ENCODE assay signal across 17 cellular contexts in the genomic region with DNA sequence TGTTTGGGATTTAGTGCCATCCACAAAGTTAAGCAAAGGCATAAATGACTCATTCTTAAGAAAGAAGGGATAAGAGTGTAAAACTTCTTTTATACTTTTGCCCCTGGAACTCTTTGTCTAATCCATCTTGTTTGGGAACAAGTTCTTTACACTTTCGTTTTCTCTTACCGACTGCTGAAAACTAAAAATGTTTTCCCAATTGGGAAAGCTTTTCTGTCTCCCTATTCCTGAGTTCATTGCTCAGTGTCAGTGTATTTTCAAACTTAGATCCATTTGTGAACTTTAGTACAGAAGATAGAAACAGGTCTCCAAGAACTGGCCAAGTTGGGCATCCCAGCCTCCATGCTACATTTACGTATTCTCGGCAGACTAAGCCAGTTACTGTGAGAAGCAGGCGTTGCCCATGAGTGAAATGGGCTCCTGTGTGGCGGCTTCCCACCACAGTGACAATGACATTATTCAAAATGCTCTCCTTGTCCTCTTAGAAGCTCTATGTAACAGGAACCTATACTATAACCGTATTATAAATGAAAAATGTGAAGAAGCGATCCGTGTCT. TPM values are rescaled to one million over a fixed set of nuclear protein-coding genes. Genes with fewer than 3 reads are reported as not detected.
DNase-seq lines count a peak whose midpoint lies in the region; ATAC-seq and TF ChIP-seq lines count a peak whose summit lies in the region.
"Had no signal": no experiment of that assay in that cellular context is flagged by ENCODE, and none has a peak within 500 bp of the region (broad histone marks: within the 10 kb centered on the region; RNA-seq: fewer than 3 reads in every experiment).

No MANE protein-coding gene starts in this region.

- no peaks in the 10 kb centered on the region for H4K20me1 ChIP-seq in GM23248 (ENCODE audit: insufficient read depth)
- H4K20me1 ChIP-seq: BLaER1 treated with 17β-estradiol and CSF1 and Interleukin-3, amounts not matched to agents 10 nM and 100 nM had no signal

- H3K4me3 ChIP-seq in GM23248 (peak overlapping the region; percentile 73), adipocyte (ENCODE audit: low read length) (peak overlapping the region; percentile 71), lung (no peak overlapping the region), stomach (peak overlapping the region; percentile 1 to 14 (median 2))
- H3K4me3 ChIP-seq: BLaER1 treated with 17β-estradiol and CSF1 and Interleukin-3, amounts not matched to agents 10 nM and 100 nM had no signal

- TF ChIP-seq POLR2A in stomach (IDR thresholded peaks at IDR 0.05), result no peak

- CTCF ChIA-PET in Calu3 (lab: Charles Lee), result no interaction called here

- H3K9me2 ChIP-seq in GM23248 (ENCODE audit: insufficient read depth), result no peaks in the 10 kb centered on the region

- H3K79me2 ChIP-seq in GM23248 (ENCODE audit: insufficient read depth), result no peaks in the 10 kb centered on the region

- peak overlapping the region; percentile 87 for H2AFZ ChIP-seq in GM23248

- BruUV-seq in Calu3 (replicated peaks; lab: Mats Ljungman, UMichigan), result no TSS peak

- H3K27ac Mint-ChIP-seq in Calu3 (ENCODE audit: unreplicated experiment), result no peak overlapping the region
- H3K27ac Mint-ChIP-seq: activated CD4-positive, alpha-beta T cell treated with anti-CD3 and anti-CD28 coated beads, Interleukin-2, amount 10 ng/mL, durations not matched to agents 24 days and 14 days; T-helper 1 cell treated with Interleukin-12 subunit alpha and Interleukin-12 subunit beta and Interleukin-4 antibody, amounts not matched to agents 30 μg/mL and 1 μg/mL, for 36 hours had no signal

- no peak overlapping the region for H3K4me3 Mint-ChIP-seq in Calu3 (ENCODE audit: low read depth, unreplicated experiment)
- H3K4me3 Mint-ChIP-seq: activated CD4-positive, alpha-beta T cell treated with anti-CD3 and anti-CD28 coated beads, Interleukin-2, amount 10 ng/mL, durations not matched to agents 24 days and 14 days; T-helper 1 cell treated with Interleukin-12 subunit alpha and Interleukin-12 subunit beta and Interleukin-4 antibody, amounts not matched to agents 30 μg/mL and 1 μg/mL, for 36 hours had no signal

- H3K9me3 Mint-ChIP-seq in Calu3 (ENCODE audit: low read depth, unreplicated experiment), result no peaks in the 10 kb centered on the region
- H3K9me3 Mint-ChIP-seq: activated CD4-positive, alpha-beta T cell treated with anti-CD3 and anti-CD28 coated beads, Interleukin-2, amount 10 ng/mL, durations not matched to agents 24 days and 14 days; T-helper 1 cell treated with Interleukin-12 subunit alpha and Interleukin-12 subunit beta and Interleukin-4 antibody, amounts not matched to agents 30 μg/mL and 1 μg/mL, for 36 hours had no signal

- H3K36me3 ChIP-seq in GM23248 (ENCODE audit: low read depth), result no peaks in the 10 kb centered on the region
- H3K36me3 ChIP-seq in adipocyte (ENCODE audit: control insufficient read depth, insufficient read depth, low read length, severe bottlenecking), result no peaks in the 10 kb centered on the region
- no peaks in the 10 kb centered on the region for H3K36me3 ChIP-seq in lung (ENCODE audit: control insufficient read depth in 2 of 2, insufficient read depth in 2 of 2, low read length in 2 of 2)
- no peaks in the 10 kb centered on the region for H3K36me3 ChIP-seq in stomach
- H3K36me3 ChIP-seq: BLaER1 treated with 17β-estradiol and CSF1 and Interleukin-3, amounts not matched to agents 10 nM and 100 nM had no signal

- ATAC-seq in lung (ENCODE audit: insufficient read depth, low FRiP score) (no peak), HG03439 (IDR thresholded peaks at IDR 0.05; ENCODE audit: unreplicated experiment) (no peak), HG02870 (IDR thresholded peaks at IDR 0.05; ENCODE audit: unreplicated experiment) (no peak)
- ATAC-seq: HCT116 had no signal

- DNase-seq in GM23248 (peak; percentile 63), adipocyte (ENCODE audit: low read depth) (no peak), lung (ENCODE audit: low spot score) (no peak), stomach (no peak), Calu3 (no peak), nucleus accumbens (lab: John Stamatoyannopoulos, UW) (no peak)
- DNase-seq: activated CD4-positive, alpha-beta T cell treated with anti-CD3 and anti-CD28 coated beads, Interleukin-2, amount 10 ng/mL, durations not matched to agents 24 days and 14 days; anterior cingulate cortex; DMS79 treated with DMSO at 0.1 percent for 48 hours; KG1; NCI-H1436; NCI-H524 had no signal

- H3F3A ChIP-seq in GM23248 (ENCODE audit: insufficient read depth), result peaks cover 24% of the 10 kb centered on the region; the same call in 1 of the 2 replicates

- H3K4me2 ChIP-seq in GM23248 (ENCODE audit: unreplicated experiment), result peak overlapping the region; percentile 99
- H3K4me2 ChIP-seq: BLaER1 treated with 17β-estradiol and CSF1 and Interleukin-3, amounts not matched to agents 10 nM and 100 nM had no signal

- no peaks in the 10 kb centered on the region for H3K36me3 Mint-ChIP-seq in Calu3 (ENCODE audit: insufficient read depth, unreplicated experiment)

- no peaks in the 10 kb centered on the region for H3K4me1 Mint-ChIP-seq in Calu3 (ENCODE audit: low read depth, unreplicated experiment)
- H3K4me1 Mint-ChIP-seq: activated CD4-positive, alpha-beta T cell treated with anti-CD3 and anti-CD28 coated beads, Interleukin-2, amount 10 ng/mL, durations not matched to agents 24 days and 14 days had no signal

- H3K9me3 ChIP-seq in GM23248 (ENCODE audit: low read depth), result no peaks in the 10 kb centered on the region
- no peaks in the 10 kb centered on the region for H3K9me3 ChIP-seq in adipocyte (ENCODE audit: control insufficient read depth, low read length)
- H3K9me3 ChIP-seq in lung (ENCODE audit: control insufficient read depth in 2 of 2, insufficient read depth in 1 of 2, low read length in 1 of 2), result no peaks in the 10 kb centered on the region
- no peaks in the 10 kb centered on the region for H3K9me3 ChIP-seq in stomach
- H3K9me3 ChIP-seq: BLaER1 treated with 17β-estradiol and CSF1 and Interleukin-3, amounts not matched to agents 10 nM and 100 nM had no signal

- H3K9ac ChIP-seq in GM23248, result peak overlapping the region; percentile 66
- H3K9ac ChIP-seq in adipocyte (ENCODE audit: low read length), result peak overlapping the region; percentile 77
- H3K9ac ChIP-seq: BLaER1 treated with 17β-estradiol and CSF1 and Interleukin-3, amounts not matched to agents 10 nM and 100 nM had no signal

- in situ Hi-C loops in GM23248 (cut with MboI), result loop anchor here (25.0 kb wide), 1 partner anchor 789 kb away; no protein-coding TSS in a partner anchor

- peak overlapping the region; percentile 62 for H3K27ac ChIP-seq in GM23248
- H3K27ac ChIP-seq in lung (ENCODE audit: low read depth in 1 of 2, low read length in 1 of 2), result peak overlapping the region; percentile 46 to 66
- H3K27ac ChIP-seq in stomach, result peak overlapping the region; percentile 37 to 76 (median 68)
- H3K27ac ChIP-seq: BLaER1 treated with 17β-estradiol and CSF1 and Interleukin-3, amounts not matched to agents 10 nM and 100 nM had no signal

- H3K27me3 Mint-ChIP-seq in Calu3 (ENCODE audit: unreplicated experiment), result no peaks in the 10 kb centered on the region

- 7 to 8% methylated on average over 9 of the region's 9 CpGs for WGBS in GM23248 (ENCODE audit: low coverage in 1 of 2, low lambda C conversion rate in 2 of 2, missing lambda C conversion rate in 2 of 2), 2 experiments
- 77 to 81% methylated on average over 9 of the region's 9 CpGs for WGBS in lung, 2 donors
- WGBS in stomach, 5 donors, result 68 to 88% (median 74%) methylated on average over 9 of the region's 9 CpGs

- TF ChIP-seq EP300 in stomach (IDR thresholded peaks at IDR 0.05), result no peak

- H3K4me1 ChIP-seq in GM23248 (ENCODE audit: insufficient read depth), result peaks cover 41% of the 10 kb centered on the region
- peaks cover 30% of the 10 kb centered on the region for H3K4me1 ChIP-seq in adipocyte (ENCODE audit: control insufficient read depth, insufficient read depth, low read length)
- H3K4me1 ChIP-seq in lung (ENCODE audit: control insufficient read depth in 2 of 2, insufficient read depth in 2 of 2, low read length in 2 of 2), result peaks cover 4 to 21% of the 10 kb centered on the region in 2 donors
- H3K4me1 ChIP-seq in stomach, result peaks cover 19 to 39% (median 30%) of the 10 kb centered on the region in 4 donors
- H3K4me1 ChIP-seq: BLaER1 treated with 17β-estradiol and CSF1 and Interleukin-3, amounts not matched to agents 10 nM and 100 nM had no signal

- H3K27me3 ChIP-seq in GM23248 (replicated peaks; ENCODE audit: insufficient read depth), result no peaks in the 10 kb centered on the region
- H3K27me3 ChIP-seq in adipocyte (replicated peaks; ENCODE audit: control insufficient read depth, insufficient read depth, low read length), result no peaks in the 10 kb centered on the region
- no peaks in the 10 kb centered on the region for H3K27me3 ChIP-seq in lung (ENCODE audit: control insufficient read depth, insufficient read depth)
- no peaks in the 10 kb centered on the region for H3K27me3 ChIP-seq in stomach
- H3K27me3 ChIP-seq: BLaER1 treated with 17β-estradiol and CSF1 and Interleukin-3, amounts not matched to agents 10 nM and 100 nM had no signal

- TF ChIP-seq CTCF in lung (IDR thresholded peaks at IDR 0.05; ENCODE audit: control extremely low read depth, extremely low read depth) (no peak), stomach (IDR thresholded peaks at IDR 0.05) (no peak), Calu3 (IDR thresholded peaks at IDR 0.05; ENCODE audit: unreplicated experiment) (no peak)

- intact Hi-C loops in stomach (cut with DNase I; ENCODE audit: low total_unique reads), result no loop called here
- intact Hi-C loops in Calu3 (cut with micrococcal nuclease; ENCODE audit: unreplicated experiment), result no loop called here

RNA-seq across cellular contexts. Expression of a gene that starts 51.7 kb away (rescaled TPM):
- total RNA-seq in GM23248 (2014; rRNA removed; shearing (Covaris generic)), result 96.8 and 125 TPM in 2 replicates
- polyA plus RNA-seq in GM23248 (2016; fragmentation: Nextera tagmentation; extraction: Ambion mirVana) (117 and 118 TPM in 2 replicates), lung (10 to 100 TPM; 24.6 to 83.4 TPM), stomach (10 to 100 TPM; 10.8 to 21.7 (median 13.0) TPM)
- total RNA-seq in lung (100 to 1,000 TPM in 1 of 2 donors, 10 to 100 TPM in 1; 81.7 to 145 TPM), stomach (100 to 1,000 TPM; 104 to 232 (median 181) TPM), Calu3 (2022) (154 and 171 TPM in 2 replicates)
